ENCODE assay signal across 1 cellular context in the genomic region with DNA sequence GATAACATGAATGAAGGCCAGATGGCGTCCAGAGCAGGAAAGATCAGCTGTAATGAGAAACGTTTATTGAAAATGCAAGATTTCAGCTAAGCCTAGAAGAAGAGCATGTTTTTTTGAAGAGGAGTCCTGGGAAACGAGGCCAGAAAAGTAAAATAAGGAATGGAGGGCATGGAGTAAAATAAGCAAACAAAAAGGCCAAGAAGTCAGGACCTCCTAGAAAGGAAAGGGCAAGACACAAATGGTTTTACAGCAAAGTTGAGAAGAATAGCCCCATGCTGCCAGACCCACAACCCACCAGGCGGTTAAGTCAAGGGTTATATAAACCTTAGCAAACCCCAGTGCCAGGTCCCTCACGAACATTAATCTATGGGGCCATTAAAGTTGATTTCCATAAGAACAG.
TF ChIP-seq lines count a peak whose summit lies in the region.

No MANE protein-coding gene starts in this region.

TF ChIP-seq in GM12878, 131 proteins besides CTCF, POLR2A, EP300 and RAD21:
- TF ChIP-seq ZNF622 (IDR thresholded peaks at IDR 0.05) (0 out of 2 replicates have a peak, but pooled peaks have one; percentile 21), SP1 (IDR thresholded peaks at IDR 0.05; ENCODE audit: low read depth, low read length) (no peak)
